In genomic region chr2:130338793-130339345, GRCh38 we compare ENCODE assay signal across 13 cellular contexts.
"Had no signal": no experiment of that assay in that cellular context is flagged by ENCODE, and none has a peak within 500 bp of the region (broad histone marks: within the 10 kb centered on the region; RNA-seq: fewer than 3 reads in every experiment).

No MANE protein-coding gene starts in this region.

- H3K4me3 ChIP-seq: cardiac muscle cell, esophagus muscularis mucosa, left ventricle myocardium inferior, right lobe of liver, SK-N-MC, spleen, stomach, testis had no signal

- ATAC-seq: natural killer cell, right lobe of liver had no signal

- H3K9me3 ChIP-seq: esophagus muscularis mucosa, right lobe of liver, stomach, testis had no signal

- FAIRE-seq: colon had no signal

- H3K36me3 ChIP-seq: cardiac muscle cell had no signal

- H3K27me3 ChIP-seq: cardiac muscle cell, esophagus muscularis mucosa, right lobe of liver, spleen, stomach, testis had no signal

- H3K4me3 Mint-ChIP-seq: natural killer cell had no signal

- H3K27ac ChIP-seq: cardiac muscle cell, esophagus muscularis mucosa, left ventricle myocardium inferior, right lobe of liver, SK-N-MC, spleen, stomach, testis had no signal

- H3K9me3 Mint-ChIP-seq: natural killer cell had no signal

- DNase-seq: activated naive CD4-positive, alpha-beta T cell treated with Interleukin-2 at 50 U/mL for 16 hours; hypothalamus; left ventricle myocardium inferior; natural killer cell; right lobe of liver; spleen; stomach; T-helper 9 cell; testis had no signal
